ENCODE assay signal across 31 cellular contexts in the genomic region with DNA sequence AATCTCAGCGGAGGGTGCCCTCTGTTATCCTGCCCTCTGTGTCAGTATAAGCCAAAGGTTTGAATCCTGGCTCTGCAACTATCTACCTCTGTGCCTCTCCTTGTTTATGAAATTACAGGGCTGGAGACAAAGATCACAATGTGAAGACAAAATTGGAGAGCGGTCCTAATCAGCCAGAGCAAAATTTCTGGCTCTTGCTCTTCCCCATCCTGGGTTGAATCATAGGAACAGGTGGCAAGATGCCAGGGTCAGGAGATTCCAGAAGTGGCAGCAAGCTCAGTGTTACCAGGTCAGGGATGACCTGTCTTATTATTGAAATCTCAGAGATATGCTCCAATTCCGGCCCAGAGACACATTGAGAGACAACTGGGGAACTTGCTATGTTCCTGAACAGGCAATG. TPM values are rescaled to one million over a fixed set of nuclear protein-coding genes. Genes with fewer than 3 reads are reported as not detected.
A peak's percentile ranks its signal among the peaks of the same experiment; 100 is the strongest.
DNase-seq lines count a peak whose midpoint lies in the region; ATAC-seq and TF ChIP-seq lines count a peak whose summit lies in the region.
"Had no signal": no experiment of that assay in that cellular context is flagged by ENCODE, and none has a peak within 500 bp of the region (broad histone marks: within the 10 kb centered on the region; RNA-seq: fewer than 3 reads in every experiment).

No MANE protein-coding gene starts in this region.

- H2AFZ ChIP-seq in DND-41 (ENCODE audit: low read depth, low read length), result no peak overlapping the region

- no peak overlapping the region for H3K4me3 Mint-ChIP-seq in activated naive CD4-positive, alpha-beta T cell treated with anti-CD3 and anti-CD28 coated beads, Interleukin-2, amount 10 ng/mL, durations not matched to agents 7 days and 5 days
- H3K4me3 Mint-ChIP-seq: endodermal cell, type B pancreatic cell had no signal

- intact Hi-C loops in ovary (cut with DNase I), result no loop called here

- ATAC-seq in DND-41 (ENCODE audit: insufficient read depth, low read depth), result no peak
- ATAC-seq: gastroesophageal sphincter, HCT116, lower lobe of right lung, mucosa of descending colon had no signal

- H3K4me1 Mint-ChIP-seq in activated naive CD4-positive, alpha-beta T cell treated with anti-CD3 and anti-CD28 coated beads, Interleukin-2, amount 10 ng/mL, durations not matched to agents 7 days and 5 days, result peaks cover 89% of the 10 kb centered on the region

- H3K4me3 ChIP-seq in DND-41 (ENCODE audit: low read depth in 1 of 2, low read length in 2 of 2) (no peak overlapping the region), ovary (no peak overlapping the region)
- H3K4me3 ChIP-seq: esophagus squamous epithelium, gastroesophageal sphincter, lower lobe of right lung, mucosa of descending colon, right atrium auricular region had no signal

- no peak for TF ChIP-seq POLR2A in ovary (IDR thresholded peaks at IDR 0.05)

- H3K36me3 ChIP-seq in DND-41 (ENCODE audit: insufficient read depth, low read length), result no peaks in the 10 kb centered on the region
- H3K36me3 ChIP-seq in ovary, result no peaks in the 10 kb centered on the region
- H3K36me3 ChIP-seq: esophagus squamous epithelium, gastroesophageal sphincter, lower lobe of right lung, right atrium auricular region had no signal

- peak overlapping the region; percentile 95 for H3K27ac Mint-ChIP-seq in activated naive CD4-positive, alpha-beta T cell treated with anti-CD3 and anti-CD28 coated beads, Interleukin-2, amount 10 ng/mL, durations not matched to agents 7 days and 5 days
- H3K27ac Mint-ChIP-seq: activated naive CD8-positive, alpha-beta T cell; endodermal cell; type B pancreatic cell had no signal

- H4K20me1 ChIP-seq in DND-41 (ENCODE audit: insufficient read depth, low read length), result no peaks in the 10 kb centered on the region

- peaks cover 16% of the 10 kb centered on the region for H3K9me3 Mint-ChIP-seq in activated naive CD4-positive, alpha-beta T cell treated with anti-CD3 and anti-CD28 coated beads, Interleukin-2, amount 10 ng/mL, durations not matched to agents 7 days and 5 days
- H3K9me3 Mint-ChIP-seq: type B pancreatic cell had no signal

- H3K9me3 ChIP-seq in DND-41 (ENCODE audit: insufficient read depth, low read length, severe bottlenecking) (peaks cover 5% of the 10 kb centered on the region), ovary (no peaks in the 10 kb centered on the region)
- H3K9me3 ChIP-seq: esophagus squamous epithelium, gastroesophageal sphincter, lower lobe of right lung, mucosa of descending colon, right atrium auricular region, SK-N-SH had no signal

- POLR2A ChIA-PET in GM10248 (lab: Yijun Ruan, JAX), result no interaction called here

- H3K27me3 Mint-ChIP-seq in activated naive CD4-positive, alpha-beta T cell treated with anti-CD3 and anti-CD28 coated beads, Interleukin-2, amount 10 ng/mL, durations not matched to agents 7 days and 5 days, result peaks cover 11% of the 10 kb centered on the region

- 0 out of 2 replicates have a peak overlapping the region, but pooled peaks have one; percentile 0 for H3K27ac ChIP-seq in DND-41 (ENCODE audit: low read length)
- H3K27ac ChIP-seq in ovary, result no peak overlapping the region
- H3K27ac ChIP-seq: esophagus squamous epithelium, gastroesophageal sphincter, lower lobe of right lung, right atrium auricular region had no signal

- H3K27me3 ChIP-seq in DND-41 (ENCODE audit: insufficient read depth, low read length, poor library complexity) (no peaks in the 10 kb centered on the region), ovary (no peaks in the 10 kb centered on the region)
- H3K27me3 ChIP-seq: right atrium auricular region had no signal

- H3K79me2 ChIP-seq in DND-41 (ENCODE audit: insufficient read depth, low read length), result no peaks in the 10 kb centered on the region

- peaks cover 48% of the 10 kb centered on the region for H3K36me3 Mint-ChIP-seq in activated naive CD4-positive, alpha-beta T cell treated with anti-CD3 and anti-CD28 coated beads, Interleukin-2, amount 10 ng/mL, durations not matched to agents 7 days and 5 days
- H3K36me3 Mint-ChIP-seq: type B pancreatic cell had no signal

- TF ChIP-seq CTCF in DND-41 (IDR thresholded peaks at IDR 0.05; ENCODE audit: borderline replicate concordance, extremely low read depth, low read length, poor library complexity, severe bottlenecking), result no peak
- no peak for TF ChIP-seq CTCF in ovary (IDR thresholded peaks at IDR 0.05)
- TF ChIP-seq CTCF in GM10248 (IDR thresholded peaks at IDR 0.05; ENCODE audit: control extremely low read depth, extremely low read depth, low read depth, missing control alignments), result no peak

- TF ChIP-seq EP300 in ovary (IDR thresholded peaks at IDR 0.05), result no peak

- no peak overlapping the region for H3K4me2 ChIP-seq in DND-41 (ENCODE audit: insufficient read depth, low read length)
- H3K4me2 ChIP-seq: SK-N-SH had no signal

- DNase-seq in activated naive CD4-positive, alpha-beta T cell treated with anti-CD3 and anti-CD28 coated beads, Interleukin-2, amount 10 ng/mL, durations not matched to agents 7 days and 5 days, result no peak
- DNase-seq in activated naive CD4-positive, alpha-beta T cell treated with anti-CD3 and anti-CD28 coated beads, Interleukin-2, amount 50 U/mL, for 16 hours, result no peak
- no peak for DNase-seq in DND-41
- DNase-seq in RPMI7951 (ENCODE audit: low read depth), result peak; percentile 48
- peak; percentile 52 for DNase-seq in kidney tubule cell (ENCODE audit: low spot score)
- DNase-seq in ovary, result no peak
- DNase-seq in GM10248 (ENCODE audit: extremely low spot score), result no peak
- no peak for DNase-seq in NCI-H345 (lab: John Stamatoyannopoulos, UW)
- DNase-seq: ACHN; activated CD4-positive, alpha-beta T cell treated with anti-CD3 and anti-CD28 coated beads for 1 hour; caudate nucleus; cortex of kidney; DMS79 treated with DMSO at 0.1 percent for 48 hours; endodermal cell; esophagus squamous epithelium; lower lobe of right lung; mucosa of descending colon; NCI-H1417 treated with DMSO at 0.1 percent for 48 hours; NCI-H2081; NCI-H748 treated with DMSO at 0.1 percent for 48 hours; SK-N-SH; T-helper 2 cell had no signal

- 63 to 78% (median 69%) methylated on average over 3 of the region's 3 CpGs for WGBS in ovary, 3 donors

- H3K9ac ChIP-seq in DND-41 (ENCODE audit: low read depth, low read length), result no peak overlapping the region
- H3K9ac ChIP-seq: SK-N-SH had no signal

- CTCF ChIA-PET in activated naive CD4-positive, alpha-beta T cell treated with anti-CD3 and anti-CD28 coated beads, Interleukin-2, amount 10 ng/mL, durations not matched to agents 7 days and 5 days (lab: Charles Lee), result interaction anchor here (0.9 to 7.7 kb wide), 2 partner anchors 18 to 75 kb away, joined by 3 to 80 read pairs; partner anchors contain the start of gene CCR5
- CTCF ChIA-PET in GM10248 (lab: Yijun Ruan, JAX), result interaction anchor here (1.2 to 1.5 kb wide), 2 partner anchors 12 to 75 kb away, joined by 3 to 4 read pairs; no protein-coding TSS in a partner anchor

- H3K4me1 ChIP-seq in DND-41 (ENCODE audit: insufficient read depth, low read length) (peaks cover 60% of the 10 kb centered on the region), ovary (ENCODE audit: insufficient read depth) (no peaks in the 10 kb centered on the region)
- H3K4me1 ChIP-seq: gastroesophageal sphincter, lower lobe of right lung, right atrium auricular region had no signal

RNA-seq across cellular contexts. Expression of gene CCR2, which starts 2.3 kb away (rescaled TPM):
- total RNA-seq in RPMI7951 (2014; rRNA removed; shearing (Covaris generic)), result not detected in 2 replicates
- total RNA-seq in ovary, result 1 to 10 TPM in 1 of 7 donors, under 1 TPM in 6; 0.34 to 1.8 (median 0.43) TPM
- polyA plus RNA-seq in ovary, result 1 to 10 TPM in 1 of 2 donors, under 1 TPM in 1; 0.40 to 6.0 TPM
- total RNA-seq: astrocyte, endodermal cell, HT-29 had no signal
- polyA plus RNA-seq: BJ, neural cell, SK-N-SH had no signal

RNA-seq across cellular contexts. Expression of gene CCR5, which starts 19.1 kb away (rescaled TPM):
- total RNA-seq in RPMI7951 (2014; rRNA removed; shearing (Covaris generic)), result not detected in 2 replicates
- 1 to 10 TPM in 3 of 7 donors, under 1 TPM in 4; 0.23 to 2.1 (median 0.92) TPM for total RNA-seq in ovary
- 1 to 10 TPM in 1 of 2 donors, under 1 TPM in 1; 0.45 to 7.4 TPM for polyA plus RNA-seq in ovary
- total RNA-seq: astrocyte, endodermal cell, HT-29 had no signal
- polyA plus RNA-seq: BJ, neural cell, SK-N-SH had no signal

RNA-seq across cellular contexts. Expression of gene CCRL2, which starts 55.4 kb away (rescaled TPM):
- 2.8 and 6.1 TPM in 2 replicates for total RNA-seq in RPMI7951 (2014; rRNA removed; shearing (Covaris generic))
- 1 to 10 TPM in 3 of 7 donors, under 1 TPM in 3, not detected in 1; 0.72 to 4.4 (median 1.0) TPM for total RNA-seq in ovary
- polyA plus RNA-seq in ovary, result 1 to 10 TPM; 1.2 to 5.4 TPM
- total RNA-seq: astrocyte, endodermal cell had no signal
- polyA plus RNA-seq: BJ, neural cell, SK-N-SH had no signal

Comparison
In these comparisons a context has a peak if more than half of its experiments do, and no peak if none do; other contexts are left out.
1. DNase-seq: peak in RPMI7951 (single experiment) and kidney tubule cell (single experiment); none in activated naive CD4-positive, alpha-beta T cell treated with anti-CD3 and anti-CD28 coated beads, Interleukin-2, amount 10 ng/mL, durations not matched to agents 7 days and 5 days (single experiment), activated naive CD4-positive, alpha-beta T cell treated with anti-CD3 and anti-CD28 coated beads, Interleukin-2, amount 50 U/mL, for 16 hours (single experiment), DND-41 (single experiment), ovary (0 of 5), GM10248 (single experiment) and NCI-H345 (single experiment).